ENCODE assay signal across 16 cellular contexts in genomic region chr1:29949676-29950075, GRCh38.
DNase-seq lines count a peak whose midpoint lies in the region; ATAC-seq, FAIRE-seq and TF ChIP-seq lines count a peak whose summit lies in the region.
"Had no signal": no experiment of that assay in that cellular context is flagged by ENCODE, and none has a peak within 500 bp of the region (broad histone marks: within the 10 kb centered on the region; RNA-seq: fewer than 3 reads in every experiment).

No MANE protein-coding gene starts in this region.

- no peak for TF ChIP-seq CTCF in GM23338 (conservative IDR thresholded peaks at IDR 0.05; ENCODE audit: low read depth in 2 of 2)
- TF ChIP-seq CTCF in endodermal cell (conservative IDR thresholded peaks at IDR 0.05) = no peak
- no peak for TF ChIP-seq CTCF in liver (IDR thresholded peaks at IDR 0.05; ENCODE audit: low read depth, low read length, missing input control)

- H3K27me3 ChIP-seq in GM23338 (ENCODE audit: insufficient read depth) (no peaks in the 10 kb centered on the region), endodermal cell (ENCODE audit: control insufficient read depth, insufficient read depth, low read length, poor library complexity, severe bottlenecking) (no peaks in the 10 kb centered on the region), liver (ENCODE audit: control insufficient read depth in 4 of 4, insufficient read depth in 4 of 4, low read length in 3 of 4) (peaks cover 0 to 5% (median 0%) of the 10 kb centered on the region in 4 donors)
- no peaks in the 10 kb centered on the region for H3K27me3 ChIP-seq in CD8-positive, alpha-beta memory T cell (ENCODE audit: insufficient read depth, low read length, poor library complexity, severe bottlenecking)

- H3K27ac ChIP-seq in GM23338 (ENCODE audit: low read depth) = no peak overlapping the region
- no peak overlapping the region for H3K27ac ChIP-seq in endodermal cell (ENCODE audit: low read depth, low read length)
- H3K27ac ChIP-seq in liver (ENCODE audit: low read depth in 1 of 2, low read length in 2 of 2) = no peak overlapping the region
- no peak overlapping the region for H3K27ac ChIP-seq in CD8-positive, alpha-beta memory T cell (ENCODE audit: low read depth, low read length)

- H3K36me3 Mint-ChIP-seq in GM23338 (ENCODE audit: low read depth) = no peaks in the 10 kb centered on the region; the same call in 2 of the 3 replicates
- H3K36me3 Mint-ChIP-seq in endodermal cell (ENCODE audit: low read depth) = no peaks in the 10 kb centered on the region
- no peaks in the 10 kb centered on the region for H3K36me3 Mint-ChIP-seq in CD8-positive, alpha-beta memory T cell

- no peak for TF ChIP-seq EP300 in Ishikawa (IDR thresholded peaks at IDR 0.05; ENCODE audit: borderline replicate concordance)

- H3K9me3 Mint-ChIP-seq in GM23338 = peaks cover 3% of the 10 kb centered on the region; the same call in 2 of the 3 replicates
- H3K9me3 Mint-ChIP-seq in endodermal cell = no peaks in the 10 kb centered on the region
- H3K9me3 Mint-ChIP-seq in CD8-positive, alpha-beta memory T cell = no peaks in the 10 kb centered on the region
- H3K9me3 Mint-ChIP-seq: CD4-positive, alpha-beta T cell had no signal

- H3K36me3 ChIP-seq in GM23338 (ENCODE audit: insufficient read depth) (no peaks in the 10 kb centered on the region), endodermal cell (ENCODE audit: control insufficient read depth, insufficient read depth, low read length) (no peaks in the 10 kb centered on the region), liver (ENCODE audit: control insufficient read depth in 4 of 4, insufficient read depth in 3 of 4, low read depth in 1 of 4, low read length in 3 of 4) (no peaks in the 10 kb centered on the region)
- no peaks in the 10 kb centered on the region for H3K36me3 ChIP-seq in CD8-positive, alpha-beta memory T cell (ENCODE audit: insufficient read depth, low read length)

- no peak for TF ChIP-seq RAD21 in Ishikawa (IDR thresholded peaks at IDR 0.05; ENCODE audit: low read depth)
- TF ChIP-seq RAD21 in liver (IDR thresholded peaks at IDR 0.05) = no peak

- no peaks in the 10 kb centered on the region for H3F3A ChIP-seq in GM23338 (replicated peaks; ENCODE audit: low read depth)

- WGBS in endodermal cell (ENCODE audit: insufficient coverage in 1 of 2, insufficient read length in 1 of 2), 2 experiments = 68 to 71% methylated on average over 1 of the region's 1 CpG
- WGBS in liver = 28% methylated on average over 1 of the region's 1 CpG

- H3K4me1 ChIP-seq in GM23338 (ENCODE audit: insufficient read depth) (peaks cover 11% of the 10 kb centered on the region), endodermal cell (ENCODE audit: control insufficient read depth, insufficient read depth, low read length) (peaks cover 3% of the 10 kb centered on the region), liver (ENCODE audit: control insufficient read depth in 4 of 4, insufficient read depth in 4 of 4, low read length in 3 of 4) (no peaks in the 10 kb centered on the region)
- H3K4me1 ChIP-seq in CD8-positive, alpha-beta memory T cell (ENCODE audit: insufficient read depth, low read length) = no peaks in the 10 kb centered on the region

- H3K27ac Mint-ChIP-seq in GM23338 (no peak overlapping the region), endodermal cell (no peak overlapping the region)
- no peak overlapping the region for H3K27ac Mint-ChIP-seq in CD8-positive, alpha-beta memory T cell
- H3K27ac Mint-ChIP-seq: B cell; CD4-positive, alpha-beta T cell; HFFc6 had no signal

- H3K4me1 Mint-ChIP-seq in GM23338 (peaks cover 26% of the 10 kb centered on the region), endodermal cell (peaks cover 9% of the 10 kb centered on the region)
- H3K4me1 Mint-ChIP-seq in CD8-positive, alpha-beta memory T cell = no peaks in the 10 kb centered on the region
- H3K4me1 Mint-ChIP-seq: B cell had no signal

- no peak overlapping the region for H3K4me2 ChIP-seq in GM23338

- peak; percentile 17; the same call in 1 of the 3 replicates for ATAC-seq in GM23338

- no peaks in the 10 kb centered on the region for H3K79me2 ChIP-seq in GM23338 (replicated peaks; ENCODE audit: insufficient read depth)

- no peak overlapping the region for H2AFZ ChIP-seq in GM23338

- H3K9ac ChIP-seq in endodermal cell (ENCODE audit: extremely low read depth, low read length, poor library complexity, severe bottlenecking) = no peak overlapping the region
- H3K9ac ChIP-seq in liver (ENCODE audit: low read depth in 1 of 2, low read length in 2 of 2) = no peak overlapping the region

- no peaks in the 10 kb centered on the region for H4K20me1 ChIP-seq in GM23338 (replicated peaks; ENCODE audit: insufficient read depth)

- DNase-seq in GM23338 (ENCODE audit: low spot score) (no peak), endodermal cell (peak; percentile 76), GDM1 (lab: John Stamatoyannopoulos, UW) (no peak), GM12892 (ENCODE audit: insufficient read length) (no peak)
- DNase-seq in CD8-positive, alpha-beta memory T cell = no peak
- DNase-seq: C1 segment of cervical spinal cord; CD4-positive, alpha-beta T cell; DMS79; HFFc6; IMR-90; KG1 had no signal

- H3K9me3 ChIP-seq in endodermal cell (ENCODE audit: control insufficient read depth, low read length) (no peaks in the 10 kb centered on the region), liver (ENCODE audit: control insufficient read depth in 4 of 4, low read length in 3 of 4) (no peaks in the 10 kb centered on the region)
- no peaks in the 10 kb centered on the region for H3K9me3 ChIP-seq in CD8-positive, alpha-beta memory T cell (ENCODE audit: low read length)

- H3K4me3 Mint-ChIP-seq in GM23338 (no peak overlapping the region), endodermal cell (no peak overlapping the region)
- H3K4me3 Mint-ChIP-seq in CD8-positive, alpha-beta memory T cell = no peak overlapping the region
- H3K4me3 Mint-ChIP-seq: B cell; CD4-positive, alpha-beta T cell; HFFc6 had no signal

- CTCF ChIA-PET in CD8-positive, alpha-beta memory T cell (lab: Charles Lee) = no interaction called here

- POLR2A ChIA-PET in CD8-positive, alpha-beta memory T cell (lab: Charles Lee) = no interaction called here

- TF ChIP-seq POLR2A in GM12892 (IDR thresholded peaks at IDR 0.05; ENCODE audit: low read depth, low read length) = no peak

- no peak for FAIRE-seq in GM12892 (lab: Jason Lieb, UNC)
- FAIRE-seq: GM12891, H54 had no signal

- no peaks in the 10 kb centered on the region for H3K9me2 ChIP-seq in GM23338 (ENCODE audit: insufficient read depth)

- H3K27me3 Mint-ChIP-seq in GM23338 (ENCODE audit: insufficient read depth, low read depth, poor library complexity) (peaks cover 3% of the 10 kb centered on the region), endodermal cell (ENCODE audit: insufficient read depth) (no peaks in the 10 kb centered on the region)
- H3K27me3 Mint-ChIP-seq in CD8-positive, alpha-beta memory T cell = peaks cover 10 to 27% of the 10 kb centered on the region in 2 donors

- H3K4me3 ChIP-seq in GM23338 (no peak overlapping the region), endodermal cell (ENCODE audit: low read length) (no peak overlapping the region), liver (ENCODE audit: low read depth in 1 of 3, low read length in 3 of 3) (no peak overlapping the region)
- H3K4me3 ChIP-seq in CD8-positive, alpha-beta memory T cell (ENCODE audit: low read length) = no peak overlapping the region

TF ChIP-seq in GM23338, 12 proteins besides CTCF, POLR2A, EP300 and RAD21 (continues in another document):
- no peak for TF ChIP-seq JUNB (IDR thresholded peaks at IDR 0.05; ENCODE audit: unreplicated experiment)

TF ChIP-seq in Ishikawa, 13 proteins besides CTCF, POLR2A, EP300 and RAD21 (continues in another document):
- TF ChIP-seq TCF12 (IDR thresholded peaks at IDR 0.05; ENCODE audit: low read depth) = no peak

TF ChIP-seq in liver, 16 proteins besides CTCF, POLR2A, EP300 and RAD21:
- TF ChIP-seq REST (IDR thresholded peaks at IDR 0.05) = peak; percentile 92
- TF ChIP-seq HNF4A (conservative IDR thresholded peaks at IDR 0.05) = peak; percentile 55 to 79
- no peak for TF ChIP-seq SP1 (IDR thresholded peaks at IDR 0.05)
